Comparison of ENCODE assay signal across 8 cellular contexts in the genomic region with DNA sequence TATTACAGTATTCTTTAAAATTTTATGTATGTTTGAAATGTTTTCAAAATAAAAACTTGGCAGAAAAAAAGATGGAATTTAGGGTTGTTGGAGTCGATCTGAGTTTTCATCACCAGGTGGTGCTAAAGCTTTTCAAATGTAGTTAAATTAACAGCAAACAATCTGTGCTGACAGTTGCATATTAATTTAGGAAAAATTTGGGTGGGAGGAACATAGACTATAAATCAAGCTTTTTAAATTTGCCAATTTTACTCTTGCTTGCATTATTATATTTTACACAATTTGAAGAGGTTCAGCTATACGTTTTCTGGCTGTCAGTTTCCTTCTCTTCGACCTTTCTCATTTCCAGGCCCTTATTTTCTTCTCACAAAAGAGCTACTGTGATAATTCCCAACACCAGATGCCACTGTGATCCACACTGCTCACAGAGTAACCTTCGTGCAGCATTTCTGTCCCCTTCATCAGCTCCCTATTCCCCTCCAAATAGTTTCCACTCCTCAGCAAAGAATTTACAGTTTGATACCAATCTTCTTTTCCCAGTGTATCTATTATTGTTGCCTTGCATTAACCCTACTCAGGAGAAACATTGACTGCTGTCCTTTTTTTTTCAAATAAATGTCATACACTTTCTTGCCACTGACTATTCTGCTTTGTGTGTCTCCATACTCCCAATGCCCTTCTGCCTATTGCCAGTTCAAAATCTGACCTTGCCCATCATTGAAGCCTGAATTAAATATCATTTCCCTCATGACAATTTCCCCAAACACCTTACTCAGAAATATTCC. TPM values are rescaled to one million over a fixed set of nuclear protein-coding genes. Genes with fewer than 3 reads are reported as not detected.
A peak's percentile ranks its signal among the peaks of the same experiment; 100 is the strongest.
DNase-seq lines count a peak whose midpoint lies in the region; FAIRE-seq and TF ChIP-seq lines count a peak whose summit lies in the region.

No MANE protein-coding gene starts in this region.

- H3K36me3 ChIP-seq in OCI-LY7 (ENCODE audit: insufficient read depth, low read length), result no peaks in the 10 kb centered on the region

- BruUV-seq in OCI-LY7 (replicated peaks; lab: Mats Ljungman, UMichigan), result no TSS peak

- H3K4me3 ChIP-seq in OCI-LY7 (ENCODE audit: low read depth, low read length, poor library complexity, severe bottlenecking) (no peak overlapping the region), epithelial cell of esophagus (ENCODE audit: low read length) (no peak overlapping the region)

- POLR2A ChIA-PET in OCI-LY7 (lab: Charles Lee), result interaction anchor here (0.7 to 1.7 kb wide), 2 partner anchors 31 to 60 kb away, joined by 3 to 4 read pairs; no protein-coding TSS in a partner anchor

- no peaks in the 10 kb centered on the region for H4K20me1 ChIP-seq in OCI-LY7 (ENCODE audit: insufficient read depth, low read length)

- FAIRE-seq in H54 (lab: Jason Lieb, UNC), result peak; percentile 80
- FAIRE-seq in GM12891 (lab: Jason Lieb, UNC), result no peak

- TF ChIP-seq POLR2A in H54 (IDR thresholded peaks at IDR 0.05; ENCODE audit: low read depth, low read length) (no peak), GM12891 (IDR thresholded peaks at IDR 0.05; ENCODE audit: low read depth, low read length) (no peak)

- H3K4me2 ChIP-seq in OCI-LY7 (ENCODE audit: low read length), result no peak overlapping the region

- no peaks in the 10 kb centered on the region for H3K4me1 ChIP-seq in OCI-LY7 (ENCODE audit: insufficient read depth, low read length, poor library complexity, severe bottlenecking)

- no peaks in the 10 kb centered on the region for H3K9me2 ChIP-seq in OCI-LY7 (ENCODE audit: insufficient read depth, low read length)

- H2AFZ ChIP-seq in OCI-LY7 (ENCODE audit: low read length), result no peak overlapping the region

- TF ChIP-seq CTCF in OCI-LY7 (conservative IDR thresholded peaks at IDR 0.05; ENCODE audit: low read length) (peak; percentile 81), epithelial cell of esophagus (IDR thresholded peaks at IDR 0.05; ENCODE audit: insufficient read depth, low read depth, low read length, missing control alignments) (peak; percentile 57)

- H3K79me2 ChIP-seq in OCI-LY7 (ENCODE audit: insufficient read depth, low read depth, low read length), result no peaks in the 10 kb centered on the region

- H3K27ac ChIP-seq in OCI-LY7 (ENCODE audit: low read depth, low read length, poor library complexity, severe bottlenecking), result no peak overlapping the region

- peak; percentile 85 for DNase-seq in Ammon's horn (ENCODE audit: low spot score)
- no peak for DNase-seq in H54 (ENCODE audit: insufficient read length, low spot score)
- peak; percentile 24 for DNase-seq in OCI-LY7 (ENCODE audit: low spot score)
- peak; percentile 49 for DNase-seq in epithelial cell of esophagus (ENCODE audit: low read depth)
- DNase-seq in non-pigmented ciliary epithelial cell (ENCODE audit: low read depth), result peak; percentile 11
- DNase-seq in posterior vena cava (ENCODE audit: low spot score), result no peak
- DNase-seq in stimulated activated CD4-positive, alpha-beta T cell treated with anti-CD3 and anti-CD28 coated beads, Interleukin-1b, Interleukin-23, amount 100 ng/mL, for 48 hours, result no peak
- DNase-seq in GM12891 (ENCODE audit: insufficient read length, low spot score), result no peak

- intact Hi-C loops in OCI-LY7 (cut with micrococcal nuclease; ENCODE audit: unreplicated experiment), result loop anchor here (2.0 kb wide), 1 partner anchor 605 kb away; no protein-coding TSS in a partner anchor
- intact Hi-C loops in posterior vena cava (cut with DNase I), result loop anchor here (2.0 to 5.0 kb wide), 2 partner anchors 605 to 609 kb away; no protein-coding TSS in a partner anchor

- no peaks in the 10 kb centered on the region for H3K9me3 ChIP-seq in OCI-LY7 (ENCODE audit: low read length)

- CTCF ChIA-PET in OCI-LY7 (lab: Charles Lee; ENCODE audit: unreplicated experiment), result no interaction called here

TF ChIP-seq in GM12891, 5 proteins besides CTCF, POLR2A, EP300 and RAD21:
- TF ChIP-seq TAF1 (IDR thresholded peaks at IDR 0.05; ENCODE audit: low read depth, low read length) (no peak), POU2F2 (IDR thresholded peaks at IDR 0.05; ENCODE audit: low read depth, low read length) (no peak), SPI1 (IDR thresholded peaks at IDR 0.05; ENCODE audit: low read depth, low read length) (no peak), PAX5 (IDR thresholded peaks at IDR 0.05; ENCODE audit: insufficient read depth, low read length, severe bottlenecking) (no peak), POLR2AphosphoS5 (IDR thresholded peaks at IDR 0.05; ENCODE audit: low read depth, low read length) (no peak)

RNA-seq across cellular contexts. Expression of gene EIF5A2, which starts 53.4 kb away (rescaled TPM):
- 3.1 and 9.8 TPM in 2 replicates for total RNA-seq in OCI-LY7 (2014; rRNA removed; shearing (Covaris generic))
- total RNA-seq in OCI-LY7 (2022) (21.9 and 22.9 TPM in 2 replicates), posterior vena cava (10 to 100 TPM; 18.1 to 21.1 TPM)
- 0.08 TPM for polyA plus RNA-seq in GM12891 (2012; ENCODE audit: low read depth, missing spikeins)

Comparison
In these comparisons a context has a peak if more than half of its experiments do, and no peak if none do; other contexts are left out.
1. DNase-seq: peak in Ammon's horn (single experiment), OCI-LY7 (single experiment), epithelial cell of esophagus (single experiment) and non-pigmented ciliary epithelial cell (single experiment); none in H54 (single experiment), posterior vena cava (single experiment), stimulated activated CD4-positive, alpha-beta T cell treated with anti-CD3 and anti-CD28 coated beads, Interleukin-1b, Interleukin-23, amount 100 ng/mL, for 48 hours (single experiment) and GM12891 (single experiment).